Comparison of ENCODE assay signal across 11 cellular contexts in the genomic region with DNA sequence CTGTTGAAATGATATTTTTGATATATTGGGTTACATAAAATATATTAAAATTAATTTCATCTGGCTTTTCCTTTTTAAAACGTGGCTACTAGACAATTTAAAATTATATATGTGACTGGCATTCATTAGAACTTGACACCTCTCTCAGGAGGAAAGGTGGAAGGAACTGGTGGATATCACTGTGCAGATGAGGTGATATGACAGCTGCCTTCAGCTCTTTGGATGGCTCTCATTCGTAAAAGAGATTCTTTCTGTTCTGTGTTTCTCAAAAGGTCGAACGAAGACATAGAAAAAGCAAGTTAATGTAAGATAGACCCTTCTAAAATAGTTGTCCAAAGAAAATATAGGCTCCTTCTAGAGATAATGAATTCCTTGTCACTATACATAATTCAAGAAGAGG.
"Had no signal": no experiment of that assay in that cellular context is flagged by ENCODE, and none has a peak within 500 bp of the region (broad histone marks: within the 10 kb centered on the region; RNA-seq: fewer than 3 reads in every experiment).

No MANE protein-coding gene starts in this region.

- H3K4me3 Mint-ChIP-seq: activated CD4-positive, alpha-beta T cell treated with anti-CD3 and anti-CD28 coated beads for 36 hours; activated naive CD4-positive, alpha-beta T cell treated with anti-CD3 and anti-CD28 coated beads, Interleukin-2, amount 10 ng/mL, durations not matched to agents 7 days and 5 days; effector memory CD8-positive, alpha-beta T cell; mesothelial cell of epicardium; naive B cell had no signal

- H3K9me3 Mint-ChIP-seq: effector memory CD8-positive, alpha-beta T cell had no signal

- H3K27ac ChIP-seq: WERI-Rb-1 had no signal

- ATAC-seq: activated CD4-positive, alpha-beta T cell treated with anti-CD3 and anti-CD28 coated beads for 36 hours; effector memory CD8-positive, alpha-beta T cell had no signal

- H3K27me3 Mint-ChIP-seq: activated CD4-positive, alpha-beta T cell treated with anti-CD3 and anti-CD28 coated beads for 36 hours; effector memory CD8-positive, alpha-beta T cell; naive B cell had no signal

- H3K27me3 ChIP-seq: adrenal gland had no signal

- H3K36me3 ChIP-seq: adrenal gland, WERI-Rb-1 had no signal

- H3K4me1 Mint-ChIP-seq: activated naive CD4-positive, alpha-beta T cell treated with anti-CD3 and anti-CD28 coated beads, Interleukin-2, amount 10 ng/mL, durations not matched to agents 7 days and 5 days had no signal

- DNase-seq: activated CD4-positive, alpha-beta T cell treated with anti-CD3 and anti-CD28 coated beads for 36 hours; activated naive CD4-positive, alpha-beta T cell treated with anti-CD3 and anti-CD28 coated beads, Interleukin-2, amount 10 ng/mL, durations not matched to agents 7 days and 5 days; effector memory CD8-positive, alpha-beta T cell; glutamatergic neuron; naive B cell; stimulated activated CD4-positive, alpha-beta T cell treated with anti-CD3 and anti-CD28 coated beads, Interleukin-2, amount 100 ng/mL, for 48 hours; stimulated activated naive CD4-positive, alpha-beta T cell treated with Interleukin-2 at 50 U/mL for 16 hours; T-helper 9 cell; WERI-Rb-1 had no signal

- H3K27ac Mint-ChIP-seq: activated CD4-positive, alpha-beta T cell treated with anti-CD3 and anti-CD28 coated beads for 36 hours; activated naive CD4-positive, alpha-beta T cell treated with anti-CD3 and anti-CD28 coated beads, Interleukin-2, amount 10 ng/mL, durations not matched to agents 7 days and 5 days; effector memory CD8-positive, alpha-beta T cell; mesothelial cell of epicardium; naive B cell had no signal
